9 cellular contexts compared by ENCODE assay signal in genomic region chr2:159118115-159118858, GRCh38.
DNase-seq lines count a peak whose midpoint lies in the region; ATAC-seq lines count a peak whose summit lies in the region.
"Had no signal": no experiment of that assay in that cellular context is flagged by ENCODE, and none has a peak within 500 bp of the region (broad histone marks: within the 10 kb centered on the region; RNA-seq: fewer than 3 reads in every experiment).

No MANE protein-coding gene starts in this region.

- peak; percentile 76 for DNase-seq in CD1c-positive myeloid dendritic cell (ENCODE audit: extremely low spot score)
- peak; percentile 31 for DNase-seq in GM19240 (ENCODE audit: insufficient read length, low spot score)
- peak; percentile 45 for DNase-seq in NCI-H526 treated with DMSO at 0.1 percent for 48 hours (lab: John Stamatoyannopoulos, UW)
- peak; percentile 62 to 74 for DNase-seq in activated CD4-positive, alpha-beta T cell treated with anti-CD3 and anti-CD28 coated beads, Interleukin-2, amount 50 U/mL, for 4 hours
- peak; percentile 63 for DNase-seq in effector CD4-positive, alpha-beta T cell
- peak; percentile 68 to 72 for DNase-seq in memory B cell (ENCODE audit: low spot score in 2 of 2)
- DNase-seq in stimulated activated CD8-positive, alpha-beta memory T cell treated with anti-CD3 and anti-CD28 coated beads, Interleukin-2, amount 100 ng/mL, for 1 hour (ENCODE audit: low read depth in 2 of 2), result peak; percentile 55 to 58

- H3K27ac Mint-ChIP-seq in memory B cell, result no peak overlapping the region
- H3K27ac Mint-ChIP-seq: T-helper 1 cell treated with Interleukin-12 subunit alpha and Interleukin-12 subunit beta and Interleukin-4 antibody, amounts not matched to agents 30 μg/mL and 1 μg/mL, for 36 hours had no signal

- ATAC-seq in HG03378 (IDR thresholded peaks at IDR 0.05; ENCODE audit: unreplicated experiment) (peak; percentile 91), memory B cell (ENCODE audit: low read depth) (peak; percentile 73)

- peaks cover 3% of the 10 kb centered on the region for H3K4me1 Mint-ChIP-seq in memory B cell

- H3K27me3 Mint-ChIP-seq in memory B cell, result peaks cover 9% of the 10 kb centered on the region

- H3K4me3 Mint-ChIP-seq in memory B cell, result no peak overlapping the region
- H3K4me3 Mint-ChIP-seq: T-helper 1 cell treated with Interleukin-12 subunit alpha and Interleukin-12 subunit beta and Interleukin-4 antibody, amounts not matched to agents 30 μg/mL and 1 μg/mL, for 36 hours had no signal

- no peaks in the 10 kb centered on the region for H3K36me3 Mint-ChIP-seq in memory B cell

- no peaks in the 10 kb centered on the region for H3K9me3 Mint-ChIP-seq in memory B cell
- H3K9me3 Mint-ChIP-seq: T-helper 1 cell treated with Interleukin-12 subunit alpha and Interleukin-12 subunit beta and Interleukin-4 antibody, amounts not matched to agents 30 μg/mL and 1 μg/mL, for 36 hours had no signal

Comparison
In these comparisons a context has a peak if more than half of its experiments do, and no peak if none do; other contexts are left out.
1. Peak in every context shown above with its lines: DNase-seq and ATAC-seq.